ENCODE assay signal across 8 cellular contexts in genomic region chr3:37861540-37862051, GRCh38. TPM values are rescaled to one million over a fixed set of nuclear protein-coding genes. Genes with fewer than 3 reads are reported as not detected.
DNase-seq lines count a peak whose midpoint lies in the region; ATAC-seq and TF ChIP-seq lines count a peak whose summit lies in the region.

TSS of gene CTDSPL (plus strand) at chr3:37861880. CDS start at chr3:37862200, 320 bp downstream.

- peak; percentile 27 for DNase-seq in stimulated activated CD4-positive, alpha-beta T cell treated with anti-CD3 and anti-CD28 coated beads, Interleukin-4, amount 100 ng/mL, for 1 hour
- DNase-seq in stimulated activated CD4-positive, alpha-beta T cell treated with anti-CD3 and anti-CD28 coated beads, Interleukin-1b, Interleukin-23, amount 100 ng/mL, for 48 hours: no peak
- DNase-seq in SW480 (ENCODE audit: low spot score): peak; percentile 61
- DNase-seq in NCI-H774 (lab: John Stamatoyannopoulos, UW): no peak

- H3K27me3 ChIP-seq in ectodermal cell (ENCODE audit: control insufficient read depth, insufficient read depth, low read length, poor library complexity, severe bottlenecking) (peaks cover 24% of the 10 kb centered on the region), liver (ENCODE audit: control insufficient read depth in 4 of 4, insufficient read depth in 4 of 4, low read length in 3 of 4) (no peaks in the 10 kb centered on the region), stomach smooth muscle (ENCODE audit: control insufficient read depth in 1 of 2, insufficient read depth in 2 of 2, low read length in 2 of 2) (no peaks in the 10 kb centered on the region)

- H3K27ac ChIP-seq in ectodermal cell (ENCODE audit: insufficient read depth, low read depth, low read length, poor library complexity, severe bottlenecking) (no peak within 1 kb of the TSS), liver (ENCODE audit: low read depth in 1 of 2, low read length in 2 of 2) (peak within 1 kb of the TSS; percentile 84 to 87), stomach smooth muscle (ENCODE audit: low read length) (peak within 1 kb of the TSS; percentile 67)

- no peak for TF ChIP-seq CTCF in liver (IDR thresholded peaks at IDR 0.05; ENCODE audit: low read depth, low read length, missing input control)

- H3K36me3 ChIP-seq in ectodermal cell (ENCODE audit: control insufficient read depth, insufficient read depth, low read length): no peaks in the 10 kb centered on the region
- H3K36me3 ChIP-seq in liver (ENCODE audit: control insufficient read depth in 4 of 4, insufficient read depth in 3 of 4, low read depth in 1 of 4, low read length in 3 of 4): no peaks in the 10 kb centered on the region
- H3K36me3 ChIP-seq in stomach smooth muscle (ENCODE audit: control insufficient read depth in 2 of 2, insufficient read depth in 2 of 2, low read length in 2 of 2): no peaks in the 10 kb centered on the region

- no peak for ATAC-seq in GM18858 (IDR thresholded peaks at IDR 0.05; ENCODE audit: unreplicated experiment)

- H3K9me3 ChIP-seq in ectodermal cell (ENCODE audit: control insufficient read depth, low read length): no peaks in the 10 kb centered on the region
- no peaks in the 10 kb centered on the region for H3K9me3 ChIP-seq in liver (ENCODE audit: control insufficient read depth in 4 of 4, low read length in 3 of 4)
- H3K9me3 ChIP-seq in stomach smooth muscle (ENCODE audit: control insufficient read depth in 2 of 2, low read length in 2 of 2): no peaks in the 10 kb centered on the region

- peak within 1 kb of the TSS; percentile 70 for H3K4me3 ChIP-seq in ectodermal cell (ENCODE audit: insufficient read depth, low read depth, low read length)
- peak within 1 kb of the TSS; percentile 64 to 96 (median 85) for H3K4me3 ChIP-seq in liver (ENCODE audit: low read depth in 1 of 3, low read length in 3 of 3)
- peak within 1 kb of the TSS; percentile 88 to 93 for H3K4me3 ChIP-seq in stomach smooth muscle (ENCODE audit: low read length in 2 of 2)

- H3K4me1 ChIP-seq in ectodermal cell (ENCODE audit: control insufficient read depth, insufficient read depth, low read length) (peaks cover 6% of the 10 kb centered on the region), liver (ENCODE audit: control insufficient read depth in 4 of 4, insufficient read depth in 4 of 4, low read length in 3 of 4) (peaks cover 13 to 58% (median 42%) of the 10 kb centered on the region in 4 donors), stomach smooth muscle (ENCODE audit: control insufficient read depth, insufficient read depth, low read length) (peaks cover 36% of the 10 kb centered on the region)

- TF ChIP-seq RAD21 in liver (IDR thresholded peaks at IDR 0.05): no peak

- 0% methylated on average over 51 to 55 of the region's 60 CpGs for WGBS in ectodermal cell, 2 experiments
- under 1% methylated on average over 60 of the region's 60 CpGs for WGBS in liver

- H3K9ac ChIP-seq in liver (ENCODE audit: low read depth in 1 of 2, low read length in 2 of 2) (peak within 1 kb of the TSS in 1 of 2 donors; percentile 58), stomach smooth muscle (ENCODE audit: low read length in 2 of 2) (peak within 1 kb of the TSS; percentile 72)

TF ChIP-seq in liver, 16 proteins besides CTCF, POLR2A, EP300 and RAD21:
- TF ChIP-seq NR2F2 (IDR thresholded peaks at IDR 0.05): no peak
- TF ChIP-seq YY1 (IDR thresholded peaks at IDR 0.05): no peak
- TF ChIP-seq FOXA2 (IDR thresholded peaks at IDR 0.05): no peak
- no peak for TF ChIP-seq HNF4A (conservative IDR thresholded peaks at IDR 0.05)
- no peak for TF ChIP-seq REST (IDR thresholded peaks at IDR 0.05)
- no peak for TF ChIP-seq HNF4G (IDR thresholded peaks at IDR 0.05)
- TF ChIP-seq FOXA1 (IDR thresholded peaks at IDR 0.05): no peak
- TF ChIP-seq EGR1 (IDR thresholded peaks at IDR 0.05; ENCODE audit: low read depth in 2 of 2): no peak
- TF ChIP-seq TAF1 (conservative IDR thresholded peaks at IDR 0.05): no peak
- no peak for TF ChIP-seq SP1 (IDR thresholded peaks at IDR 0.05)
- TF ChIP-seq ZBTB33 (IDR thresholded peaks at IDR 0.05): no peak
- TF ChIP-seq JUND (IDR thresholded peaks at IDR 0.05): no peak
- no peak for TF ChIP-seq MAX (IDR thresholded peaks at IDR 0.05)
- no peak for TF ChIP-seq RXRA (IDR thresholded peaks at IDR 0.05)
- no peak for TF ChIP-seq ATF3 (IDR thresholded peaks at IDR 0.05)
- no peak for TF ChIP-seq GABPA (IDR thresholded peaks at IDR 0.05 in 1 of 2, conservative IDR thresholded peaks at IDR 0.05 in 1 of 2)

RNA-seq across cellular contexts. Expression of gene CTDSPL, which starts in this region (rescaled TPM):
- polyA plus RNA-seq in ectodermal cell (2013, experiment 1 of 4): 29.2 TPM
- 31.8 TPM for polyA plus RNA-seq in ectodermal cell (2013, experiment 2 of 4)
- polyA plus RNA-seq in ectodermal cell (2013, experiment 3 of 4): 29.2 TPM
- 30.6 TPM for polyA plus RNA-seq in ectodermal cell (2013, experiment 4 of 4)
- total RNA-seq in liver: 10 to 100 TPM; 16.7 to 17.2 TPM
- polyA plus RNA-seq in liver: 10 to 100 TPM in 1 of 2 donors, 1 to 10 TPM in 1; 8.4 to 11.7 TPM

Comparison
In these comparisons a context has a peak if more than half of its experiments do, and no peak if none do; other contexts are left out.
1. DNase-seq: peak in stimulated activated CD4-positive, alpha-beta T cell treated with anti-CD3 and anti-CD28 coated beads, Interleukin-4, amount 100 ng/mL, for 1 hour (single experiment) and SW480 (single experiment); none in stimulated activated CD4-positive, alpha-beta T cell treated with anti-CD3 and anti-CD28 coated beads, Interleukin-1b, Interleukin-23, amount 100 ng/mL, for 48 hours (single experiment) and NCI-H774 (single experiment).
2. Peak in every context shown above with its lines, with median percentiles within 50 percentile points of each other: H3K4me3 ChIP-seq.